10 cellular contexts compared by ENCODE assay signal in genomic region chr19:41945135-41945766, GRCh38. TPM values are rescaled to one million over a fixed set of nuclear protein-coding genes. Genes with fewer than 3 reads are reported as not detected.
A peak's percentile ranks its signal among the peaks of the same experiment; 100 is the strongest.
DNase-seq lines count a peak whose midpoint lies in the region; ATAC-seq, FAIRE-seq and TF ChIP-seq lines count a peak whose summit lies in the region.
"Had no signal": no experiment of that assay in that cellular context is flagged by ENCODE, and none has a peak within 500 bp of the region (broad histone marks: within the 10 kb centered on the region; RNA-seq: fewer than 3 reads in every experiment).

No MANE protein-coding gene starts in this region.

- TF ChIP-seq CTCF in transverse colon (IDR thresholded peaks at IDR 0.05) (no peak), glutamatergic neuron (IDR thresholded peaks at IDR 0.05; ENCODE audit: partially characterized antibody, unreplicated experiment) (no peak)

- TF ChIP-seq POLR2A in transverse colon (IDR thresholded peaks at IDR 0.05) = no peak

- in situ Hi-C loops in transverse colon (cut with MboI; ENCODE audit: low pct_ligation_motif_present in 1 of 4, low pct_unique_long_range_greater_than_20kb in 1 of 4, low sequenced_read_pairs in 3 of 4) = loop anchor here in 1 of 4 donors (5.0 kb wide), 1 partner anchor 73 kb away; no protein-coding TSS in a partner anchor

- H3K4me3 ChIP-seq in transverse colon = no peak overlapping the region

- ATAC-seq in GM18520 (IDR thresholded peaks at IDR 0.05; ENCODE audit: unreplicated experiment) (peak; percentile 83), HG02943 (IDR thresholded peaks at IDR 0.05; ENCODE audit: low read depth, unreplicated experiment) (peak; percentile 86)
- ATAC-seq: HCT116 had no signal

- no peaks in the 10 kb centered on the region for H3K36me3 ChIP-seq in transverse colon

- peak overlapping the region in 3 of 4 donors; percentile 34 to 64 (median 45) for H3K27ac ChIP-seq in transverse colon

- no peak for FAIRE-seq in HTR-8/SVneo (lab: Jason Lieb, UNC)

- H3K27ac Mint-ChIP-seq in immature natural killer cell (peak overlapping the region; percentile 97 to 100 (median 98)), glutamatergic neuron (ENCODE audit: unreplicated experiment) (no peak overlapping the region)

- H3K4me1 Mint-ChIP-seq in immature natural killer cell = peaks cover 57 to 61% of the 10 kb centered on the region in 2 donors
- no peaks in the 10 kb centered on the region for H3K4me1 Mint-ChIP-seq in glutamatergic neuron (ENCODE audit: low read depth, unreplicated experiment)

- H3K36me3 Mint-ChIP-seq in immature natural killer cell (no peaks in the 10 kb centered on the region), glutamatergic neuron (ENCODE audit: unreplicated experiment) (peaks cover 6% of the 10 kb centered on the region)

- H3K4me3 Mint-ChIP-seq in immature natural killer cell (peak overlapping the region; percentile 75 to 83 (median 80)), glutamatergic neuron (ENCODE audit: unreplicated experiment) (no peak overlapping the region)

- no peak for TF ChIP-seq EP300 in transverse colon (IDR thresholded peaks at IDR 0.05; ENCODE audit: low read depth)

- peak; percentile 75 to 76 for DNase-seq in activated CD4-positive, alpha-beta T cell treated with anti-CD3 and anti-CD28 coated beads for 24 hours (ENCODE audit: low read depth in 2 of 2)
- DNase-seq in immature natural killer cell (peak; percentile 95 to 98 (median 96)), transverse colon (peak; percentile 83), glutamatergic neuron (no peak), HTR-8/SVneo (ENCODE audit: insufficient read length, low spot score) (no peak), middle frontal gyrus (ENCODE audit: extremely low spot score, low spot score) (no peak)

- H3K9me3 ChIP-seq in transverse colon = no peaks in the 10 kb centered on the region

- peaks cover 6 to 20% (median 10%) of the 10 kb centered on the region in 4 donors for H3K4me1 ChIP-seq in transverse colon

- H3K27me3 ChIP-seq in transverse colon = peaks cover 12% of the 10 kb centered on the region

- H3K27me3 Mint-ChIP-seq in immature natural killer cell (ENCODE audit: low read depth in 3 of 3) (peaks cover 18 to 32% (median 30%) of the 10 kb centered on the region in 3 donors), glutamatergic neuron (ENCODE audit: unreplicated experiment) (peaks cover 20% of the 10 kb centered on the region)

- H3K9me3 Mint-ChIP-seq in immature natural killer cell (no peaks in the 10 kb centered on the region), glutamatergic neuron (ENCODE audit: unreplicated experiment) (peaks cover 13% of the 10 kb centered on the region)

- intact Hi-C loops in transverse colon (cut with DNase I; ENCODE audit: low total_unique reads) = no loop called here

- whole genome bisulfite sequencing in transverse colon (ENCODE audit: low coverage in 1 of 2), 2 donors = 65 to 100% methylated on average over 1 to 8 of the region's 8 CpGs

RNA-seq across cellular contexts. Expression of gene RABAC1, which starts 13.9 kb away (rescaled TPM):
- 100 to 1,000 TPM; 263 to 375 (median 373) TPM for polyA plus RNA-seq in immature natural killer cell
- 100 to 1,000 TPM in 3 of 4 donors, 10 to 100 TPM in 1; 75.6 to 235 (median 165) TPM for total RNA-seq in transverse colon
- total RNA-seq in glutamatergic neuron (ENCODE audit: unreplicated experiment) = 139 TPM

RNA-seq across cellular contexts. Expression of gene ERFL, which starts 17.0 kb away (rescaled TPM):
- polyA plus RNA-seq in immature natural killer cell = under 1 TPM in 1 of 3 donors, not detected in 2; 0.11 TPM
- 1 to 10 TPM in 2 of 4 donors, under 1 TPM in 2; 0.27 to 1.9 (median 0.95) TPM for total RNA-seq in transverse colon
- total RNA-seq in glutamatergic neuron (ENCODE audit: unreplicated experiment) = 1.6 TPM
- total RNA-seq: epithelial cell of proximal tubule had no signal

RNA-seq across cellular contexts. Expression of gene ATP1A3, which starts 48.8 kb away (rescaled TPM):
- 1 to 10 TPM in 2 of 3 donors, under 1 TPM in 1; 0.29 to 5.9 (median 1.8) TPM for polyA plus RNA-seq in immature natural killer cell
- total RNA-seq in transverse colon (1 to 10 TPM in 2 of 4 donors, under 1 TPM in 1, not detected in 1; 0.20 to 1.1 (median 1.1) TPM), glutamatergic neuron (ENCODE audit: unreplicated experiment) (650 TPM)
- total RNA-seq: epithelial cell of proximal tubule had no signal

Comparison
In these comparisons a context has a peak if more than half of its experiments do, and no peak if none do; other contexts are left out.
1. DNase-seq: peak in activated CD4-positive, alpha-beta T cell treated with anti-CD3 and anti-CD28 coated beads for 24 hours (2 of 2), immature natural killer cell (3 of 3) and transverse colon (single experiment); none in glutamatergic neuron (single experiment), HTR-8/SVneo (single experiment) and middle frontal gyrus (single experiment).
2. RNA of gene ATP1A3, which starts 48.8 kb away (total RNA-seq): 650 TPM in glutamatergic neuron (single experiment); 0.20 to 1.1 TPM in transverse colon; every median in the first group is over 100 times any median in the second.